ENCODE assay signal across 1 cellular context in genomic region chr16:400061-400540, GRCh38.
TF ChIP-seq lines count a peak whose summit lies in the region.

No MANE protein-coding gene starts in this region.

TF ChIP-seq in IMR-90, 13 proteins besides CTCF, POLR2A, EP300 and RAD21 (continued from another document):
- TF ChIP-seq, protein P1, sequence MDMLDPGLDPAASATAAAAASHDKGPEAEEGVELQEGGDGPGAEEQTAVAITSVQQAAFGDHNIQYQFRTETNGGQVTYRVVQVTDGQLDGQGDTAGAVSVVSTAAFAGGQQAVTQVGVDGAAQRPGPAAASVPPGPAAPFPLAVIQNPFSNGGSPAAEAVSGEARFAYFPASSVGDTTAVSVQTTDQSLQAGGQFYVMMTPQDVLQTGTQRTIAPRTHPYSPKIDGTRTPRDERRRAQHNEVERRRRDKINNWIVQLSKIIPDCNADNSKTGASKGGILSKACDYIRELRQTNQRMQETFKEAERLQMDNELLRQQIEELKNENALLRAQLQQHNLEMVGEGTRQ (IDR thresholded peaks at IDR 0.05; ENCODE audit: low read depth, low read length) = no peak
